In genomic region chr1:16324456-16324890, GRCh38 we compare ENCODE assay signal across 1 cellular context.
TF ChIP-seq lines count a peak whose summit lies in the region.

No MANE protein-coding gene starts in this region.

TF ChIP-seq in HepG2, 621 proteins besides CTCF, POLR2A, EP300 and RAD21 (continued from another document):
- no peak for TF ChIP-seq AKNA (CRISPR knock-in tag; IDR thresholded peaks at IDR 0.05; ENCODE audit: borderline replicate concordance)
- no peak for TF ChIP-seq ZNF646 (CRISPR knock-in tag; IDR thresholded peaks at IDR 0.05)
